In the genomic region with DNA sequence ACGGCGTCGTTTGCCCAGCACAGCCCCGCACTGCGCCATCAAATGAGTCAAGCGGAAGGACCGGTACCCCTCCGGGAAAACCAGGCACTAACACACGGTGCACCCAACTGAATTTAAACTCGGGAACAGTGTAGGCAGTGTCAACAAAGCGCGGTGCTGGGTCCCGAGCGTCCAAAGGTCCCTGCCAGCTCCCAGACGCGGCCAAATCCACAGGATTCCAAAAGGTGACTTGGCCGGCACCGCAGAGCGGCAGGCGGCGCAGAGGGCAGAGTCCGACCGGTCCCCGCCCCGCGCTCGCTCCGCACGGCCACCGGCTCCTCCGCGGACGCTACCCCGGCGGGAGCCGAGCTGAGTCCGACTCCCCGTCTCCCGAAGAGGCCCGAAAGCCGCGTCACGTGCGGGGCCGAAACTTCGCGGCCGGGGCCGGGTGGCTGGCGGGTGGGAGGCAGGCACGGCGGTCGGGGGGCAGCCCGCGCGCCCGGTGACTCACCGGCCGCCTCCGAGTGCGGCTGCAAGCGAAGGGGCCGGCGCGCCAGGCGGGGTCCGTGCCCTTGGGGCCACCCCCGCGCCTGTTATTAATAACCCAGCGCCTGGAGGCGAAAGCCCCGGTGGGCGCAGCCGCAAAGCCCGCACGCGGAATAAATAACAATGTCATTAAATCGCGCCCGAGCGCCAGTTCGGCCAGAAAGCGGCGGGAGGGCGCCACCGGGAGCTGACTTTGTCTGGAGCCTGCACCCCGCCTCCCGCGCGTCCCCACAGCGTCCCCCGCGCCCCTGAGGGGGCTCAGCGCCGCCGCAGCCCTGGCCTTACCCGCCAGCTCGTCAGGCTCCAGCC, we compare ENCODE assay signal across 8 cellular contexts. TPM values are rescaled to one million over a fixed set of nuclear protein-coding genes. Genes with fewer than 3 reads are reported as not detected.
DNase-seq lines count a peak whose midpoint lies in the region; ATAC-seq and TF ChIP-seq lines count a peak whose summit lies in the region.

No MANE protein-coding gene starts in this region.

- H3K27me3 ChIP-seq in cardiac muscle cell = no peaks in the 10 kb centered on the region

- peaks cover 1% of the 10 kb centered on the region for H3K36me3 Mint-ChIP-seq in activated naive CD8-positive, alpha-beta T cell treated with anti-CD3 and anti-CD28 coated beads, Interleukin-2, amount 10 ng/mL, durations not matched to agents 7 days and 5 days

- H3K27ac Mint-ChIP-seq in activated naive CD8-positive, alpha-beta T cell treated with anti-CD3 and anti-CD28 coated beads, Interleukin-2, amount 10 ng/mL, durations not matched to agents 7 days and 5 days = no peak overlapping the region

- peak; percentile 5 for TF ChIP-seq CTCF in cardiac muscle cell (IDR thresholded peaks at IDR 0.05; ENCODE audit: low read depth, low read length)
- no peak for TF ChIP-seq CTCF in omental fat pad (IDR thresholded peaks at IDR 0.05)

- H3K9me3 Mint-ChIP-seq in activated naive CD8-positive, alpha-beta T cell treated with anti-CD3 and anti-CD28 coated beads, Interleukin-2, amount 10 ng/mL, durations not matched to agents 7 days and 5 days = peaks cover 2% of the 10 kb centered on the region

- H3K4me1 ChIP-seq in cardiac muscle cell (ENCODE audit: low read depth) = peaks cover 34% of the 10 kb centered on the region

- ATAC-seq in GM19043 (IDR thresholded peaks at IDR 0.05; ENCODE audit: low read depth, unreplicated experiment) (peak; percentile 39), HG03139 (IDR thresholded peaks at IDR 0.05; ENCODE audit: unreplicated experiment) (peak; percentile 25), omental fat pad (ENCODE audit: low FRiP score) (peak; percentile 86)
- peak; percentile 37 for ATAC-seq in activated naive CD8-positive, alpha-beta T cell treated with anti-CD3 and anti-CD28 coated beads, Interleukin-2, amount 10 ng/mL, durations not matched to agents 7 days and 5 days (ENCODE audit: low read depth)

- POLR2A ChIA-PET in activated naive CD8-positive, alpha-beta T cell treated with anti-CD3 and anti-CD28 coated beads, Interleukin-2, amount 10 ng/mL, durations not matched to agents 7 days and 5 days (lab: Charles Lee) = no interaction called here

- peak overlapping the region; percentile 67 for H3K4me3 Mint-ChIP-seq in activated naive CD8-positive, alpha-beta T cell treated with anti-CD3 and anti-CD28 coated beads, Interleukin-2, amount 10 ng/mL, durations not matched to agents 7 days and 5 days

- no peaks in the 10 kb centered on the region for H3K9me3 ChIP-seq in cardiac muscle cell (ENCODE audit: low read depth)

- peak overlapping the region; percentile 99 for H3K4me3 ChIP-seq in cardiac muscle cell

- H3K4me1 Mint-ChIP-seq in activated naive CD8-positive, alpha-beta T cell treated with anti-CD3 and anti-CD28 coated beads, Interleukin-2, amount 10 ng/mL, durations not matched to agents 7 days and 5 days = peaks cover 8% of the 10 kb centered on the region

- H3K27ac ChIP-seq in cardiac muscle cell = peak overlapping the region; percentile 100

- DNase-seq in CMK (ENCODE audit: low read depth) (peak; percentile 5), NCI-H82 treated with DMSO at 0.1 percent for 48 hours (lab: John Stamatoyannopoulos, UW; ENCODE audit: unreplicated experiment) (peak; percentile 29), cardiac muscle cell (ENCODE audit: low read depth in 1 of 2, low spot score in 1 of 2) (peak; percentile 72 to 76), omental fat pad (ENCODE audit: low spot score) (peak; percentile 42), NCI-H1436 (lab: John Stamatoyannopoulos, UW) (no peak)
- DNase-seq in activated naive CD8-positive, alpha-beta T cell treated with anti-CD3 and anti-CD28 coated beads, Interleukin-2, amount 10 ng/mL, durations not matched to agents 7 days and 5 days = peak; percentile 48

- no peaks in the 10 kb centered on the region for H3K36me3 ChIP-seq in cardiac muscle cell

- H3K27me3 Mint-ChIP-seq in activated naive CD8-positive, alpha-beta T cell treated with anti-CD3 and anti-CD28 coated beads, Interleukin-2, amount 10 ng/mL, durations not matched to agents 7 days and 5 days = peaks cover 64% of the 10 kb centered on the region

RNA-seq across cellular contexts. Expression of a gene that starts 0.8 kb away (rescaled TPM):
- total RNA-seq in activated naive CD8-positive, alpha-beta T cell treated with anti-CD3 and anti-CD28 coated beads, Interleukin-2, amount 10 ng/mL, durations not matched to agents 7 days and 5 days = under 1 TPM; 0.33 to 0.34 TPM
- total RNA-seq in cardiac muscle cell = 85.4 and 121 TPM in 2 replicates
- 40.4 and 71.6 TPM in 2 replicates for polyA plus RNA-seq in cardiac muscle cell
- total RNA-seq in omental fat pad = 10 to 100 TPM in 3 of 4 donors, 1 to 10 TPM in 1; 9.1 to 17.1 (median 15.8) TPM

Comparison
In these comparisons a context has a peak if more than half of its experiments do, and no peak if none do; other contexts are left out.
1. ATAC-seq: peak in every context shown above with its lines; median percentile 86 in omental fat pad; 39 in GM19043; 37 in activated naive CD8-positive, alpha-beta T cell treated with anti-CD3 and anti-CD28 coated beads, Interleukin-2, amount 10 ng/mL, durations not matched to agents 7 days and 5 days; 25 in HG03139.
2. RNA of a gene that starts 0.8 kb away (total RNA-seq): 85.4 to 121 TPM in cardiac muscle cell and 9.1 to 17.1 TPM in omental fat pad; 0.33 to 0.34 TPM in activated naive CD8-positive, alpha-beta T cell treated with anti-CD3 and anti-CD28 coated beads, Interleukin-2, amount 10 ng/mL, durations not matched to agents 7 days and 5 days; every median in the first group is over 4 times any median in the second.